1 cellular context compared by ENCODE assay signal in genomic region chr6:32954983-32955802, GRCh38.
TF ChIP-seq lines count a peak whose summit lies in the region.

No MANE protein-coding gene starts in this region.

TF ChIP-seq in HepG2, 621 proteins besides CTCF, POLR2A, EP300 and RAD21:
- TF ChIP-seq, protein P1, sequence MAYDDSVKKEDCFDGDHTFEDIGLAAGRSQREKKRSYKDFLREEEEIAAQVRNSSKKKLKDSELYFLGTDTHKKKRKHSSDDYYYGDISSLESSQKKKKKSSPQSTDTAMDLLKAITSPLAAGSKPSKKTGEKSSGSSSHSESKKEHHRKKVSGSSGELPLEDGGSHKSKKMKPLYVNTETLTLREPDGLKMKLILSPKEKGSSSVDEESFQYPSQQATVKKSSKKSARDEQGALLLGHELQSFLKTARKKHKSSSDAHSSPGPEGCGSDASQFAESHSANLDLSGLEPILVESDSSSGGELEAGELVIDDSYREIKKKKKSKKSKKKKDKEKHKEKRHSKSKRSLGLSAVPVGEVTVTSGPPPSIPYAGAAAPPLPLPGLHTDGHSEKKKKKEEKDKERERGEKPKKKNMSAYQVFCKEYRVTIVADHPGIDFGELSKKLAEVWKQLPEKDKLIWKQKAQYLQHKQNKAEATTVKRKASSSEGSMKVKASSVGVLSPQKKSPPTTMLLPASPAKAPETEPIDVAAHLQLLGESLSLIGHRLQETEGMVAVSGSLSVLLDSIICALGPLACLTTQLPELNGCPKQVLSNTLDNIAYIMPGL (CRISPR knock-in tag; IDR thresholded peaks at IDR 0.05; ENCODE audit: borderline replicate concordance in 1 of 2, low read depth in 1 of 2) = 0 out of 4 replicates have a peak, but pooled peaks of 1 of the 2 experiments have one; percentile 18
- TF ChIP-seq ZKSCAN1 (IDR thresholded peaks at IDR 0.05; ENCODE audit: low read length) (no peak), ZNF589 (CRISPR knock-in tag; conservative IDR thresholded peaks at IDR 0.05) (no peak), MAFK (conservative IDR thresholded peaks at IDR 0.05 in 1 of 2, IDR thresholded peaks at IDR 0.05 in 1 of 2; ENCODE audit: low read length in 2 of 2) (peak; percentile 79 to 85), SMC3 (IDR thresholded peaks at IDR 0.05; ENCODE audit: low read length) (peak; percentile 31; the same call in 1 of the 2 replicates), MAFF (IDR thresholded peaks at IDR 0.05; ENCODE audit: low read depth, low read length) (peak; percentile 82), ZNF510 (CRISPR knock-in tag; IDR thresholded peaks at IDR 0.05; ENCODE audit: low read depth) (0 out of 2 replicates have a peak, but pooled peaks have one; percentile 33)
TF ChIP-seq in HepG2: peak in this region for 5.
